Comparison of ENCODE assay signal across 16 cellular contexts in the genomic region with DNA sequence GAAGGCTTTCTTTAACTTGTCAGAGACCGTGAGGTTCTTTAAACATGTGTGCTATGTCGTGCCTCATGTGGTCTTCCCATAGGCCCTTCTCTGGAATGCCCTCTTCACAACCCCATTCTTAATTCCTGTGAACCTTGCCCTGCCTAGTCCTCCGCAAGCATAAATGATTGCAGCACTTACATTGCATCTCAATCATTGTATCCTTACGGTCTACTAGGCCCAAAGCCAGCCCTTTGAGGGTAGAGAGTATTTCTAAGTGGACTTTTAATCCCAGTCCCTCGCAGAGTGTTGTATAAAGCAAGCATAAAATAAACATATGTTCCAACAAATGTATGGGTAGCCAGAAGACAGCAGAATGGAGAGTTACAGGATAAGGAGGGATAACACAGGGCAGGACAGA.
DNase-seq lines count a peak whose midpoint lies in the region; ATAC-seq and TF ChIP-seq lines count a peak whose summit lies in the region.
"Had no signal": no experiment of that assay in that cellular context is flagged by ENCODE, and none has a peak within 500 bp of the region (broad histone marks: within the 10 kb centered on the region; RNA-seq: fewer than 3 reads in every experiment).

No MANE protein-coding gene starts in this region.

- no peaks in the 10 kb centered on the region for H3K27me3 Mint-ChIP-seq in activated CD4-positive, alpha-beta T cell treated with anti-CD3 and anti-CD28 coated beads, Interleukin-2, amount 10 ng/mL, durations not matched to agents 7 days and 5 days
- H3K27me3 Mint-ChIP-seq in activated CD4-positive, alpha-beta memory T cell treated with anti-CD3 and anti-CD28 coated beads for 36 hours = no peaks in the 10 kb centered on the region
- no peaks in the 10 kb centered on the region for H3K27me3 Mint-ChIP-seq in stimulated activated naive CD8-positive, alpha-beta T cell treated with anti-CD3 and anti-CD28 coated beads, Interleukin-15, amount 100 ng/mL, for 72 hours
- H3K27me3 Mint-ChIP-seq: dendritic cell treated with granulocyte-macrophage colony-stimulating factor and Interleukin-4, amounts not matched to agents 40 ng/mL and 50 ng/mL, for 4 days had no signal

- no peak overlapping the region for H3K4me2 ChIP-seq in hepatocyte

- TF ChIP-seq CTCF in hepatocyte (IDR thresholded peaks at IDR 0.05; ENCODE audit: poor library complexity) = no peak

- peaks cover 57% of the 10 kb centered on the region for H3K36me3 Mint-ChIP-seq in activated CD4-positive, alpha-beta T cell treated with anti-CD3 and anti-CD28 coated beads, Interleukin-2, amount 10 ng/mL, durations not matched to agents 7 days and 5 days (ENCODE audit: low read depth)
- peaks cover 31% of the 10 kb centered on the region for H3K36me3 Mint-ChIP-seq in activated CD4-positive, alpha-beta memory T cell treated with anti-CD3 and anti-CD28 coated beads for 36 hours

- H3K79me2 ChIP-seq in hepatocyte = peaks cover 34% of the 10 kb centered on the region

- H3K36me3 ChIP-seq in hepatocyte (replicated peaks; ENCODE audit: insufficient read depth, low read depth) = no peaks in the 10 kb centered on the region
- H3K36me3 ChIP-seq: left ventricle myocardium inferior had no signal

- peaks cover 29% of the 10 kb centered on the region for H3K4me1 ChIP-seq in hepatocyte (ENCODE audit: insufficient read depth)

- no peaks in the 10 kb centered on the region for H3K27me3 ChIP-seq in hepatocyte

- CTCF ChIA-PET in activated CD4-positive, alpha-beta T cell treated with anti-CD3 and anti-CD28 coated beads, Interleukin-2, amount 10 ng/mL, durations not matched to agents 7 days and 5 days (lab: Charles Lee) = interaction anchor here (0.6 kb wide), 2 partner anchors 215 to 368 kb away, joined by 3 to 4 read pairs; no protein-coding TSS in a partner anchor
- CTCF ChIA-PET in activated CD4-positive, alpha-beta memory T cell treated with anti-CD3 and anti-CD28 coated beads for 36 hours (lab: Charles Lee) = no interaction called here

- WGBS in hepatocyte (ENCODE audit: low lambda C conversion rate, missing lambda C conversion rate) = 53% methylated on average over 5 of the region's 5 CpGs

- no peaks in the 10 kb centered on the region for H4K20me1 ChIP-seq in hepatocyte (ENCODE audit: insufficient read depth, poor library complexity, severe bottlenecking)

- H3K9me3 Mint-ChIP-seq in activated CD4-positive, alpha-beta T cell treated with anti-CD3 and anti-CD28 coated beads, Interleukin-2, amount 10 ng/mL, durations not matched to agents 7 days and 5 days = peaks cover 20% of the 10 kb centered on the region
- H3K9me3 Mint-ChIP-seq in activated CD4-positive, alpha-beta memory T cell treated with anti-CD3 and anti-CD28 coated beads for 36 hours = no peaks in the 10 kb centered on the region
- peaks cover 0 to 8% of the 10 kb centered on the region in 2 donors for H3K9me3 Mint-ChIP-seq in stimulated activated naive CD8-positive, alpha-beta T cell treated with anti-CD3 and anti-CD28 coated beads, Interleukin-15, amount 100 ng/mL, for 72 hours
- H3K9me3 Mint-ChIP-seq: dendritic cell treated with granulocyte-macrophage colony-stimulating factor and Interleukin-4, amounts not matched to agents 40 ng/mL and 50 ng/mL, for 4 days had no signal

- no peak for ATAC-seq in stimulated activated naive CD8-positive, alpha-beta T cell treated with anti-CD3 and anti-CD28 coated beads, Interleukin-15, amount 100 ng/mL, for 72 hours
- ATAC-seq: HCT116 had no signal

- no peaks in the 10 kb centered on the region for H3K9me3 ChIP-seq in hepatocyte (ENCODE audit: low read depth)
- H3K9me3 ChIP-seq: left ventricle myocardium inferior had no signal

- no peak for DNase-seq in activated CD4-positive, alpha-beta T cell treated with anti-CD3 and anti-CD28 coated beads, Interleukin-2, amount 10 ng/mL, durations not matched to agents 7 days and 5 days
- no peak for DNase-seq in activated CD4-positive, alpha-beta T cell treated with anti-CD3 and anti-CD28 coated beads for 4 hours
- no peak for DNase-seq in activated CD4-positive, alpha-beta memory T cell treated with anti-CD3 and anti-CD28 coated beads for 36 hours
- DNase-seq in hepatocyte (ENCODE audit: low spot score) (no peak), DMS114 treated with DMSO at 0.1 percent for 48 hours (lab: John Stamatoyannopoulos, UW; ENCODE audit: unreplicated experiment) (no peak)
- DNase-seq in stimulated activated naive CD8-positive, alpha-beta T cell treated with anti-CD3 and anti-CD28 coated beads, Interleukin-15, amount 100 ng/mL, for 72 hours = no peak
- DNase-seq in NK-92 treated with Interleukin-12 subunit alpha and Interleukin-12 subunit beta, amount 100 ng/mL, for 24 hours (lab: John Stamatoyannopoulos, UW) = no peak
- no peak for DNase-seq in stimulated activated CD4-positive, alpha-beta T cell treated with anti-CD3 and anti-CD28 coated beads, Interleukin-2, amount 100 ng/mL, for 24 hours
- DNase-seq: activated CD8-positive, alpha-beta memory T cell treated with anti-CD3 and anti-CD28 coated beads for 24 hours; hippocampal formation; Kasumi-1; left ventricle myocardium inferior; NCI-H1436; NCI-H510A had no signal

- H3K27ac Mint-ChIP-seq in activated CD4-positive, alpha-beta T cell treated with anti-CD3 and anti-CD28 coated beads, Interleukin-2, amount 10 ng/mL, durations not matched to agents 7 days and 5 days = peak overlapping the region; percentile 92
- peak overlapping the region; percentile 9 for H3K27ac Mint-ChIP-seq in activated CD4-positive, alpha-beta memory T cell treated with anti-CD3 and anti-CD28 coated beads for 36 hours
- peak overlapping the region; percentile 61 to 86 for H3K27ac Mint-ChIP-seq in stimulated activated naive CD8-positive, alpha-beta T cell treated with anti-CD3 and anti-CD28 coated beads, Interleukin-15, amount 100 ng/mL, for 72 hours
- H3K27ac Mint-ChIP-seq: dendritic cell treated with granulocyte-macrophage colony-stimulating factor and Interleukin-4, amounts not matched to agents 40 ng/mL and 50 ng/mL, for 4 days had no signal

- no peak overlapping the region for H3K4me3 Mint-ChIP-seq in activated CD4-positive, alpha-beta T cell treated with anti-CD3 and anti-CD28 coated beads, Interleukin-2, amount 10 ng/mL, durations not matched to agents 7 days and 5 days
- no peak overlapping the region for H3K4me3 Mint-ChIP-seq in activated CD4-positive, alpha-beta memory T cell treated with anti-CD3 and anti-CD28 coated beads for 36 hours
- H3K4me3 Mint-ChIP-seq in stimulated activated naive CD8-positive, alpha-beta T cell treated with anti-CD3 and anti-CD28 coated beads, Interleukin-15, amount 100 ng/mL, for 72 hours = peak overlapping the region in 1 of 2 donors; percentile 4
- H3K4me3 Mint-ChIP-seq: dendritic cell treated with granulocyte-macrophage colony-stimulating factor and Interleukin-4, amounts not matched to agents 40 ng/mL and 50 ng/mL, for 4 days had no signal

- intact Hi-C loops in activated CD4-positive, alpha-beta memory T cell treated with anti-CD3 and anti-CD28 coated beads for 36 hours (cut with micrococcal nuclease) = loop anchor here (1.0 kb wide), 1 partner anchor 11 kb away; no protein-coding TSS in a partner anchor

- no peak overlapping the region for H2AFZ ChIP-seq in hepatocyte

- peak overlapping the region; percentile 68 for H3K27ac ChIP-seq in hepatocyte
- H3K27ac ChIP-seq: left ventricle myocardium inferior had no signal

- no peaks in the 10 kb centered on the region for H3K9me2 ChIP-seq in hepatocyte (replicated peaks; ENCODE audit: insufficient read depth)

- H3K4me1 Mint-ChIP-seq in activated CD4-positive, alpha-beta T cell treated with anti-CD3 and anti-CD28 coated beads, Interleukin-2, amount 10 ng/mL, durations not matched to agents 7 days and 5 days = peaks cover 84% of the 10 kb centered on the region
- H3K4me1 Mint-ChIP-seq in activated CD4-positive, alpha-beta memory T cell treated with anti-CD3 and anti-CD28 coated beads for 36 hours (ENCODE audit: low read depth) = peaks cover 81% of the 10 kb centered on the region
- peaks cover 83% of the 10 kb centered on the region for H3K4me1 Mint-ChIP-seq in stimulated activated naive CD8-positive, alpha-beta T cell treated with anti-CD3 and anti-CD28 coated beads, Interleukin-15, amount 100 ng/mL, for 72 hours

- POLR2A ChIA-PET in activated CD4-positive, alpha-beta T cell treated with anti-CD3 and anti-CD28 coated beads, Interleukin-2, amount 10 ng/mL, durations not matched to agents 7 days and 5 days (lab: Charles Lee) = interaction anchor here (0.8 kb wide), 1 partner anchor 20 kb away, joined by 3 read pairs; no protein-coding TSS in a partner anchor
- POLR2A ChIA-PET in activated CD4-positive, alpha-beta memory T cell treated with anti-CD3 and anti-CD28 coated beads for 36 hours (lab: Charles Lee) = no interaction called here

- no peak overlapping the region for H3K4me3 ChIP-seq in hepatocyte
- H3K4me3 ChIP-seq: left ventricle myocardium inferior had no signal

Comparison
In these comparisons a context has a peak if more than half of its experiments do, and no peak if none do; other contexts are left out.
1. H3K27ac Mint-ChIP-seq: peak in every context shown above with its lines; median percentile 92 in activated CD4-positive, alpha-beta T cell treated with anti-CD3 and anti-CD28 coated beads, Interleukin-2, amount 10 ng/mL, durations not matched to agents 7 days and 5 days; 74 in stimulated activated naive CD8-positive, alpha-beta T cell treated with anti-CD3 and anti-CD28 coated beads, Interleukin-15, amount 100 ng/mL, for 72 hours; 9 in activated CD4-positive, alpha-beta memory T cell treated with anti-CD3 and anti-CD28 coated beads for 36 hours.